In genomic region chr15:36805278-36805677, GRCh38 we compare ENCODE assay signal across 2 cellular contexts.
TF ChIP-seq lines count a peak whose summit lies in the region.

No MANE protein-coding gene starts in this region.

TF ChIP-seq in liver, 16 proteins besides CTCF, POLR2A, EP300 and RAD21:
- TF ChIP-seq REST (IDR thresholded peaks at IDR 0.05) (peak; percentile 64), NR2F2 (IDR thresholded peaks at IDR 0.05) (no peak), GABPA (IDR thresholded peaks at IDR 0.05 in 1 of 2, conservative IDR thresholded peaks at IDR 0.05 in 1 of 2) (no peak), RXRA (IDR thresholded peaks at IDR 0.05) (peak; percentile 6 to 65), YY1 (IDR thresholded peaks at IDR 0.05) (peak; percentile 56), ATF3 (IDR thresholded peaks at IDR 0.05) (peak; percentile 56), MAX (IDR thresholded peaks at IDR 0.05) (no peak), HNF4A (conservative IDR thresholded peaks at IDR 0.05) (peak; percentile 48 to 66), EGR1 (IDR thresholded peaks at IDR 0.05; ENCODE audit: low read depth in 2 of 2) (no peak), HNF4G (IDR thresholded peaks at IDR 0.05) (peak; percentile 7), ZBTB33 (IDR thresholded peaks at IDR 0.05) (peak; percentile 15), TAF1 (conservative IDR thresholded peaks at IDR 0.05) (no peak), SP1 (IDR thresholded peaks at IDR 0.05) (peak; percentile 50), FOXA1 (IDR thresholded peaks at IDR 0.05) (peak; percentile 78), FOXA2 (IDR thresholded peaks at IDR 0.05) (peak; percentile 78), JUND (IDR thresholded peaks at IDR 0.05) (peak; percentile 78 to 86)

TF ChIP-seq in HepG2, 621 proteins besides CTCF, POLR2A, EP300 and RAD21 (continued from another document):
- TF ChIP-seq ZNF800 (CRISPR knock-in tag; IDR thresholded peaks at IDR 0.05) (no peak), ZNF614 (CRISPR knock-in tag; IDR thresholded peaks at IDR 0.05; ENCODE audit: borderline replicate concordance) (no peak), ZNF652 (CRISPR knock-in tag; IDR thresholded peaks at IDR 0.05; ENCODE audit: borderline replicate concordance, low read depth) (no peak), NRL (CRISPR knock-in tag; IDR thresholded peaks at IDR 0.05; ENCODE audit: borderline replicate concordance) (no peak), CHD4 (IDR thresholded peaks at IDR 0.05; ENCODE audit: borderline replicate concordance, low read length) (no peak), NBN (conservative IDR thresholded peaks at IDR 0.05) (no peak), ZNF557 (CRISPR knock-in tag; IDR thresholded peaks at IDR 0.05) (no peak), ZBTB46 (CRISPR knock-in tag; IDR thresholded peaks at IDR 0.05; ENCODE audit: borderline replicate concordance) (no peak), CHD2 (IDR thresholded peaks at IDR 0.05; ENCODE audit: low read depth, low read length) (no peak), USF2 (IDR thresholded peaks at IDR 0.05; ENCODE audit: low read depth, low read length) (no peak), USF2 (CRISPR knock-in tag; IDR thresholded peaks at IDR 0.05; ENCODE audit: borderline replicate concordance) (no peak), SOX6 (IDR thresholded peaks at IDR 0.05) (no peak), SOX6 (CRISPR knock-in tag; IDR thresholded peaks at IDR 0.05) (no peak), GATAD2A (CRISPR knock-in tag; IDR thresholded peaks at IDR 0.05) (no peak)
